ENCODE assay signal across 1 cellular context in genomic region chr19:46404039-46404883, GRCh38.
TF ChIP-seq lines count a peak whose summit lies in the region.

No MANE protein-coding gene starts in this region.

TF ChIP-seq in K562, 482 proteins besides CTCF, POLR2A, EP300 and RAD21:
- TF ChIP-seq GABPB1 (CRISPR knock-in tag; IDR thresholded peaks at IDR 0.05), result no peak
- no peak for TF ChIP-seq FOXO4 (CRISPR knock-in tag; IDR thresholded peaks at IDR 0.05)
- TF ChIP-seq SNIP1 (IDR thresholded peaks at IDR 0.05; ENCODE audit: low read depth), result no peak
- TF ChIP-seq EZH2 (IDR thresholded peaks at IDR 0.05; ENCODE audit: borderline replicate concordance, low read depth, low read length), result no peak
- TF ChIP-seq RBFOX2 (IDR thresholded peaks at IDR 0.05; ENCODE audit: low read depth, low read length), result peak; percentile 44; the same call in 1 of the 2 replicates
- no peak for TF ChIP-seq NONO (IDR thresholded peaks at IDR 0.05; ENCODE audit: low read depth in 2 of 2, low read length in 1 of 2)
- peak; percentile 27 for TF ChIP-seq FIP1L1 (IDR thresholded peaks at IDR 0.05; ENCODE audit: low read depth, low read length, poor library complexity, severe bottlenecking)
- no peak for TF ChIP-seq TGIF2 (CRISPR knock-in tag; IDR thresholded peaks at IDR 0.05)
- peak; percentile 28 to 40; a peak in 1 of 4 replicates for TF ChIP-seq MNT (conservative IDR thresholded peaks at IDR 0.05)
- TF ChIP-seq ZNF124 (CRISPR knock-in tag; IDR thresholded peaks at IDR 0.05), result no peak
- TF ChIP-seq CREB3 (tag; conservative IDR thresholded peaks at IDR 0.05; ENCODE audit: low read depth), result no peak
- peak; percentile 82 for TF ChIP-seq ZBTB33 (CRISPR knock-in tag; IDR thresholded peaks at IDR 0.05)
- TF ChIP-seq ZNF174 (CRISPR knock-in tag; IDR thresholded peaks at IDR 0.05), result no peak
- peak; percentile 25 for TF ChIP-seq PRDM10 (IDR thresholded peaks at IDR 0.05; ENCODE audit: partially characterized antibody)
- no peak for TF ChIP-seq NFIX (CRISPR knock-in tag; IDR thresholded peaks at IDR 0.05; ENCODE audit: low read depth)
- TF ChIP-seq GTF2A2 (tag; IDR thresholded peaks at IDR 0.05), result no peak
- TF ChIP-seq ZNF561 (CRISPR knock-in tag; conservative IDR thresholded peaks at IDR 0.05), result no peak
- TF ChIP-seq KLF1 (tag; IDR thresholded peaks at IDR 0.05), result 0 out of 2 replicates have a peak, but pooled peaks have one; percentile 22
- TF ChIP-seq ZBTB2 (IDR thresholded peaks at IDR 0.05), result no peak
- peak; percentile 85 for TF ChIP-seq ZNF263 (CRISPR knock-in tag; IDR thresholded peaks at IDR 0.05; ENCODE audit: borderline replicate concordance)
- no peak for TF ChIP-seq PURB (CRISPR knock-in tag; IDR thresholded peaks at IDR 0.05; ENCODE audit: low read depth)
- TF ChIP-seq KLF13 (tag; IDR thresholded peaks at IDR 0.05; ENCODE audit: borderline replicate concordance, low read depth), result peak; percentile 48; the same call in 1 of the 2 replicates
- TF ChIP-seq HSF4 (CRISPR knock-in tag; IDR thresholded peaks at IDR 0.05; ENCODE audit: borderline replicate concordance), result no peak
- no peak for TF ChIP-seq SAFB (IDR thresholded peaks at IDR 0.05; ENCODE audit: borderline replicate concordance, low read depth, low read length)
- no peak for TF ChIP-seq ZNF140 (CRISPR knock-in tag; IDR thresholded peaks at IDR 0.05)
- no peak for TF ChIP-seq SRSF7 (optimal IDR thresholded peaks at IDR 0.05; ENCODE audit: low read depth, low read length)
- TF ChIP-seq THRA (IDR thresholded peaks at IDR 0.05), result no peak
- no peak for TF ChIP-seq ZNF316 (IDR thresholded peaks at IDR 0.05)
- TF ChIP-seq NR4A1 (CRISPR knock-in tag; IDR thresholded peaks at IDR 0.05), result no peak
- 0 out of 2 replicates have a peak, but pooled peaks have one; percentile 56 for TF ChIP-seq NR4A1 (tag; IDR thresholded peaks at IDR 0.05)
- no peak for TF ChIP-seq NUFIP1 (IDR thresholded peaks at IDR 0.05; ENCODE audit: partially characterized antibody)
- no peak for TF ChIP-seq GATA2 (CRISPR knock-in tag; IDR thresholded peaks at IDR 0.05)
- TF ChIP-seq EP400 (IDR thresholded peaks at IDR 0.05), result peak; percentile 22; the same call in 1 of the 2 replicates
- no peak for TF ChIP-seq LARP7 (IDR thresholded peaks at IDR 0.05)
- no peak for TF ChIP-seq CREB5 (CRISPR knock-in tag; IDR thresholded peaks at IDR 0.05)
- no peak for TF ChIP-seq CBFB (CRISPR knock-in tag; IDR thresholded peaks at IDR 0.05)
- TF ChIP-seq VEZF1 (CRISPR knock-in tag; IDR thresholded peaks at IDR 0.05), result peak; percentile 18; the same call in 1 of the 2 replicates
- TF ChIP-seq CREB3L1 (IDR thresholded peaks at IDR 0.05; ENCODE audit: borderline replicate concordance, low read depth), result no peak
- peak; percentile 51; the same call in 1 of the 2 replicates for TF ChIP-seq ZFX (CRISPR knock-in tag; IDR thresholded peaks at IDR 0.05)
- TF ChIP-seq HMGXB4 (CRISPR knock-in tag; IDR thresholded peaks at IDR 0.05), result no peak
- peak; percentile 67; the same call in 1 of the 2 replicates for TF ChIP-seq ZBTB7A (IDR thresholded peaks at IDR 0.05; ENCODE audit: borderline replicate concordance, control insufficient read depth, low read depth, low read length)
- TF ChIP-seq MAX (CRISPR knock-in tag; IDR thresholded peaks at IDR 0.05), result peak; percentile 63
- TF ChIP-seq ELF2 (CRISPR knock-in tag; IDR thresholded peaks at IDR 0.05), result 0 out of 2 replicates have a peak, but pooled peaks have one; percentile 12
TF ChIP-seq in K562: peak in this region for 15.
